ENCODE assay signal across 9 cellular contexts in the genomic region with DNA sequence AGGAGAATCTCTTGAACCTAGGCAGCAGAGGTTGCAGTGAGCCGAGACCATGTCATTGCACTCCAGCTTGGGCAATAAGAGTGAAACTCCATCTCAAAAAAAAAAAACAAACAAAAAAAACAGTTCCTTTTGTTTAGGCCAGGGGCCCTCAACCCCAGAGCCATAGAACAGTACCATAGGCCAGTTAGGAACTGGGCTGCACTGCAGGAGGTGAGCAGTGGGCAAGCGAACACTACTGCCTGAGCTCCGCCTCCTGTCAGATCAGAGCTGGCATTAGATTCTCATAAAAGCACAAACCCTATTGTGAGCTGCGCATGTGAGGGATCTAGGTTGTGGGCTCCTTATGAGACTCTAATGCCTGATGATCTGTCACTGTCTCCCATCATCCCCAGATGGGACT.
"Had no signal": no experiment of that assay in that cellular context is flagged by ENCODE, and none has a peak within 500 bp of the region (broad histone marks: within the 10 kb centered on the region; RNA-seq: fewer than 3 reads in every experiment).

No MANE protein-coding gene starts in this region.

- H3K4me3 Mint-ChIP-seq: activated CD4-positive, alpha-beta T cell treated with anti-CD3 and anti-CD28 coated beads for 36 hours; naive B cell had no signal

- H3K4me1 ChIP-seq: parathyroid adenoma had no signal

- H3K9ac ChIP-seq: parathyroid adenoma had no signal

- H3K4me3 ChIP-seq: dorsolateral prefrontal cortex, lower lobe of right lung had no signal

- H2AFZ ChIP-seq: parathyroid adenoma had no signal

- H3K9me3 Mint-ChIP-seq: naive B cell had no signal

- H3K27me3 ChIP-seq: dorsolateral prefrontal cortex had no signal

- H3K27me3 Mint-ChIP-seq: activated CD4-positive, alpha-beta T cell treated with anti-CD3 and anti-CD28 coated beads for 36 hours; naive B cell had no signal

- H3K79me2 ChIP-seq: parathyroid adenoma had no signal

- H3K27ac ChIP-seq: dorsolateral prefrontal cortex, lower lobe of right lung, parathyroid adenoma had no signal

- H3K9me3 ChIP-seq: lower lobe of right lung had no signal

- H3K36me3 Mint-ChIP-seq: naive B cell had no signal

- H3K36me3 ChIP-seq: lower lobe of right lung had no signal

- ATAC-seq: activated CD4-positive, alpha-beta T cell treated with anti-CD3 and anti-CD28 coated beads for 36 hours; lower lobe of right lung had no signal

- DNase-seq: activated CD4-positive, alpha-beta T cell treated with anti-CD3 and anti-CD28 coated beads for 36 hours; activated naive CD4-positive, alpha-beta T cell treated with Interleukin-2 at 50 U/mL for 16 hours; dorsolateral prefrontal cortex; lower lobe of right lung; naive B cell; stimulated activated CD4-positive, alpha-beta T cell treated with anti-CD3 and anti-CD28 coated beads, Interleukin-15, amount 100 ng/mL, for 24 hours; stimulated activated CD4-positive, alpha-beta T cell treated with anti-CD3 and anti-CD28 coated beads, Interleukin-4, amount 100 ng/mL, for 4 hours; T-helper 9 cell had no signal
